19 cellular contexts compared by ENCODE assay signal in genomic region chr6:626236-626635, GRCh38. TPM values are rescaled to one million over a fixed set of nuclear protein-coding genes. Genes with fewer than 3 reads are reported as not detected.
DNase-seq lines count a peak whose midpoint lies in the region; ATAC-seq and TF ChIP-seq lines count a peak whose summit lies in the region.
"Had no signal": no experiment of that assay in that cellular context is flagged by ENCODE, and none has a peak within 500 bp of the region (broad histone marks: within the 10 kb centered on the region; RNA-seq: fewer than 3 reads in every experiment).

No MANE protein-coding gene starts in this region.

- no peak overlapping the region for H3K4me2 ChIP-seq in IMR-90 (ENCODE audit: low read depth, low read length)

- dilution Hi-C loops in IMR-90 (cut with HindIII; ENCODE audit: low sequenced_read_pairs, unreplicated experiment): no loop called here

- no peak overlapping the region for H2AK5ac ChIP-seq in IMR-90 (ENCODE audit: low read depth, low read length)

- 19% methylated on average over 2 of the region's 9 CpGs; no CpG with 5 or more reads in 1 of the 2 experiments for WGBS in IMR-90 (ENCODE audit: extremely low coverage in 2 of 2, insufficient read length in 1 of 2), 2 experiments
- WGBS in thyroid gland, 2 donors: 95% methylated on average over 9 of the region's 9 CpGs

- BruUV-seq in IMR-90 (replicated peaks; lab: Mats Ljungman, UMichigan): no TSS peak

- POLR2A ChIA-PET in IMR-90 (lab: Charles Lee; ENCODE audit: unreplicated experiment): no interaction called here

- H3K4me3 ChIP-seq in IMR-90 (ENCODE audit: insufficient read depth, low read depth, low read length): no peak overlapping the region
- H3K4me3 ChIP-seq in brain microvascular endothelial cell (ENCODE audit: low read depth, low read length): no peak overlapping the region
- no peak overlapping the region for H3K4me3 ChIP-seq in thyroid gland (replicated peaks in 1 of 3)
- H3K4me3 ChIP-seq: right lobe of liver, vagina had no signal

- peak; percentile 73; the same call in 1 of the 2 replicates for ATAC-seq in IMR-90 (ENCODE audit: low read depth)
- ATAC-seq: left lobe of liver, Panc1, right lobe of liver had no signal

- H3K4ac ChIP-seq in IMR-90 (ENCODE audit: low read depth, low read length): no peak overlapping the region

- H3K27ac ChIP-seq in IMR-90 (ENCODE audit: insufficient read depth, low read length): no peak overlapping the region
- peak overlapping the region; percentile 29 for H3K27ac ChIP-seq in brain microvascular endothelial cell
- H3K27ac ChIP-seq in thyroid gland: no peak overlapping the region
- H3K27ac ChIP-seq: right lobe of liver, vagina had no signal

- H2BK20ac ChIP-seq in IMR-90 (ENCODE audit: low read depth, low read length): no peak overlapping the region

- no peak overlapping the region for H2AK9ac ChIP-seq in IMR-90 (replicated peaks; ENCODE audit: low read depth, low read length, poor library complexity)

- no peaks in the 10 kb centered on the region for H3K9me3 Mint-ChIP-seq in mesothelial cell of epicardium
- H3K9me3 Mint-ChIP-seq: activated CD4-positive, alpha-beta T cell treated with anti-CD3 and anti-CD28 coated beads, Interleukin-2, amount 10 ng/mL, durations not matched to agents 7 days and 5 days had no signal

- no peak overlapping the region for H3K23ac ChIP-seq in IMR-90 (ENCODE audit: low read depth, low read length)

- H3K14ac ChIP-seq in IMR-90 (replicated peaks; ENCODE audit: low read depth, low read length): no peak overlapping the region

- no peak overlapping the region for H2BK15ac ChIP-seq in IMR-90 (ENCODE audit: low read depth, low read length)

- H4K91ac ChIP-seq in IMR-90 (ENCODE audit: insufficient read depth, low read depth, low read length): no peak overlapping the region

- DNase-seq in IMR-90 (peak; percentile 82), brain microvascular endothelial cell (peak; percentile 59), mesothelial cell of epicardium (ENCODE audit: low spot score in 2 of 2, unreplicated experiment in 2 of 2) (no peak), thyroid gland (no peak), NCI-H1930 (lab: John Stamatoyannopoulos, UW) (no peak), NCI-H226 (no peak), retina (no peak)
- DNase-seq: activated CD4-positive, alpha-beta T cell treated with anti-CD3 and anti-CD28 coated beads, Interleukin-2, amount 10 ng/mL, durations not matched to agents 7 days and 5 days; activated gamma-delta T cell treated with Interleukin-2 at 50 U/mL for 16 hours; BE2C; NCI-H1436; NCI-H2171 treated with DMSO at 0.1 percent for 48 hours; NCI-H774; occipital lobe; right lobe of liver; stimulated activated CD4-positive, alpha-beta T cell treated with anti-CD3 and anti-CD28 coated beads, Interleukin-2, amount 100 ng/mL, for 24 hours had no signal

- H3K36me3 Mint-ChIP-seq in mesothelial cell of epicardium: peaks cover 3% of the 10 kb centered on the region

- intact Hi-C loops in IMR-90 (cut with micrococcal nuclease): loop anchor here (5.0 to 10.0 kb wide), 3 partner anchors 56 to 159 kb away; no protein-coding TSS in a partner anchor
- intact Hi-C loops in thyroid gland (cut with DNase I): no loop called here

- no peak for TF ChIP-seq RAD21 in IMR-90 (IDR thresholded peaks at IDR 0.05; ENCODE audit: low read length)

- TF ChIP-seq CTCF in IMR-90 (conservative IDR thresholded peaks at IDR 0.05; ENCODE audit: low read depth, low read length) (no peak), brain microvascular endothelial cell (IDR thresholded peaks at IDR 0.05; ENCODE audit: low read depth, low read length, missing control alignments) (no peak), mesothelial cell of epicardium (IDR thresholded peaks at IDR 0.05; ENCODE audit: unreplicated experiment) (no peak), thyroid gland (IDR thresholded peaks at IDR 0.05) (no peak)

- H3K79me1 ChIP-seq in IMR-90 (ENCODE audit: low read depth in 1 of 2, low read length in 2 of 2): peaks cover 8 to 35% of the 10 kb centered on the region in 2 experiments

- no peaks in the 10 kb centered on the region for H4K20me1 ChIP-seq in IMR-90 (ENCODE audit: insufficient read depth, low read length)

- TF ChIP-seq POLR2A in IMR-90 (IDR thresholded peaks at IDR 0.05; ENCODE audit: low read depth, low read length): no peak
- TF ChIP-seq POLR2A in thyroid gland (IDR thresholded peaks at IDR 0.05): no peak

- H3K9ac ChIP-seq in IMR-90 (ENCODE audit: low read depth, low read length): no peak overlapping the region

- in situ Hi-C loops in IMR-90 (cut with MboI; ENCODE audit: low sequenced_read_pairs) (no loop called here), brain microvascular endothelial cell (cut with HindIII; ENCODE audit: low pct_ligation_motif_present, low sequenced_read_pairs) (no loop called here)

- H3K18ac ChIP-seq in IMR-90 (ENCODE audit: low read depth, low read length): no peak overlapping the region

- no peak overlapping the region for H3K56ac ChIP-seq in IMR-90 (ENCODE audit: extremely low read depth, insufficient read depth, low read length)

- H4K5ac ChIP-seq in IMR-90 (ENCODE audit: low read depth, low read length): no peak overlapping the region

- peak overlapping the region; percentile 37 for H3K27ac Mint-ChIP-seq in mesothelial cell of epicardium
- H3K27ac Mint-ChIP-seq: activated CD4-positive, alpha-beta T cell treated with anti-CD3 and anti-CD28 coated beads, Interleukin-2, amount 10 ng/mL, durations not matched to agents 7 days and 5 days had no signal

- H3K36me3 ChIP-seq in IMR-90 (ENCODE audit: control insufficient read depth, insufficient read depth, low read length) (peaks cover 1% of the 10 kb centered on the region), brain microvascular endothelial cell (replicated peaks) (peaks cover 2% of the 10 kb centered on the region), thyroid gland (no peaks in the 10 kb centered on the region)
- H3K36me3 ChIP-seq: BE2C had no signal

- H2AFZ ChIP-seq in IMR-90 (replicated peaks; ENCODE audit: low read length, poor library complexity): no peak overlapping the region

- H3K4me1 Mint-ChIP-seq in mesothelial cell of epicardium: peaks cover 15% of the 10 kb centered on the region

- CTCF ChIA-PET in IMR-90 (lab: Yijun Ruan, JAX): no interaction called here

- H2BK120ac ChIP-seq in IMR-90 (ENCODE audit: low read depth, low read length): no peak overlapping the region

- H3K27me3 Mint-ChIP-seq in mesothelial cell of epicardium (ENCODE audit: low read depth): no peaks in the 10 kb centered on the region
- H3K27me3 Mint-ChIP-seq: activated CD4-positive, alpha-beta T cell treated with anti-CD3 and anti-CD28 coated beads, Interleukin-2, amount 10 ng/mL, durations not matched to agents 7 days and 5 days had no signal

- H3K4me3 Mint-ChIP-seq in mesothelial cell of epicardium: no peak overlapping the region
- H3K4me3 Mint-ChIP-seq: activated CD4-positive, alpha-beta T cell treated with anti-CD3 and anti-CD28 coated beads, Interleukin-2, amount 10 ng/mL, durations not matched to agents 7 days and 5 days had no signal

- no peak overlapping the region for H4K8ac ChIP-seq in IMR-90 (ENCODE audit: low read depth in 2 of 2, low read length in 2 of 2)

- H3K27me3 ChIP-seq in IMR-90 (ENCODE audit: control insufficient read depth, insufficient read depth, low read length) (no peaks in the 10 kb centered on the region), brain microvascular endothelial cell (replicated peaks) (no peaks in the 10 kb centered on the region), thyroid gland (no peaks in the 10 kb centered on the region)
- H3K27me3 ChIP-seq: BE2C, right lobe of liver, vagina had no signal

- H2BK5ac ChIP-seq in IMR-90 (ENCODE audit: low read depth, low read length, poor library complexity, severe bottlenecking): no peak overlapping the region

- H3K9me3 ChIP-seq in IMR-90 (ENCODE audit: control insufficient read depth, insufficient read depth, low read length) (no peaks in the 10 kb centered on the region), thyroid gland (no peaks in the 10 kb centered on the region)
- H3K9me3 ChIP-seq: BE2C, right lobe of liver, vagina had no signal

- H3K9me1 ChIP-seq in IMR-90 (ENCODE audit: insufficient read depth, low read length): peaks cover 11% of the 10 kb centered on the region

- H3K4me1 ChIP-seq in IMR-90 (ENCODE audit: control insufficient read depth, insufficient read depth, low read length) (peaks cover 3% of the 10 kb centered on the region; the same call in 1 of the 2 replicates), thyroid gland (no peaks in the 10 kb centered on the region)
- H3K4me1 ChIP-seq: BE2C, right lobe of liver, vagina had no signal

TF ChIP-seq in IMR-90, 13 proteins besides CTCF, POLR2A, EP300 and RAD21 (continues in another document):
- TF ChIP-seq MXI1 (IDR thresholded peaks at IDR 0.05; ENCODE audit: borderline replicate concordance, low read depth, low read length) (peak; percentile 54; the same call in 1 of the 2 replicates), MAZ (IDR thresholded peaks at IDR 0.05; ENCODE audit: borderline replicate concordance, low read depth, low read length) (no peak), RFX5 (IDR thresholded peaks at IDR 0.05; ENCODE audit: low read depth, low read length) (no peak), MAFK (IDR thresholded peaks at IDR 0.05; ENCODE audit: low read depth, low read length) (no peak), CEBPB (IDR thresholded peaks at IDR 0.05; ENCODE audit: low read depth, low read length) (no peak), SMC3 (IDR thresholded peaks at IDR 0.05; ENCODE audit: low read depth, low read length) (no peak), USF2 (IDR thresholded peaks at IDR 0.05; ENCODE audit: low read depth, low read length) (no peak), RCOR1 (IDR thresholded peaks at IDR 0.05; ENCODE audit: insufficient replicate concordance, low read length) (no peak), FOS (IDR thresholded peaks at IDR 0.05; ENCODE audit: low read depth, low read length) (peak; percentile 17; the same call in 1 of the 2 replicates), NFE2L2 (IDR thresholded peaks at IDR 0.05; ENCODE audit: low read depth, low read length) (no peak), BHLHE40 (IDR thresholded peaks at IDR 0.05; ENCODE audit: low read depth, low read length) (peak; percentile 97)

RNA-seq across cellular contexts. Expression of gene HUS1B, which starts 30.7 kb away (rescaled TPM):
- total RNA-seq in IMR-90 (2012; rRNA removed) (0.36 and 0.56 TPM in 2 replicates), mesothelial cell of epicardium (1.0 to 1.7 TPM (median 1.3 TPM) in 3 replicates), thyroid gland (1 to 10 TPM; 2.3 to 4.8 (median 4.0) TPM)
- polyA plus RNA-seq in IMR-90 (2012; rRNA removed): 0.39 and 0.59 TPM in 2 replicates
- polyA plus RNA-seq in IMR-90 (2012; cell fraction: cytosol; rRNA removed): 0.29 and 0.60 TPM in 2 replicates
- polyA plus RNA-seq in IMR-90 (2012; cell fraction: nucleus; rRNA removed; ENCODE audit: low replicate concordance): 0.79 and 1.5 TPM in 2 replicates

Comparison
In these comparisons a context has a peak if more than half of its experiments do, and no peak if none do; other contexts are left out.
1. DNase-seq: peak in IMR-90 (single experiment) and brain microvascular endothelial cell (single experiment); none in mesothelial cell of epicardium (0 of 2), thyroid gland (0 of 2), NCI-H1930 (0 of 2), NCI-H226 (single experiment) and retina (single experiment).